ENCODE assay signal across 8 cellular contexts in the genomic region with DNA sequence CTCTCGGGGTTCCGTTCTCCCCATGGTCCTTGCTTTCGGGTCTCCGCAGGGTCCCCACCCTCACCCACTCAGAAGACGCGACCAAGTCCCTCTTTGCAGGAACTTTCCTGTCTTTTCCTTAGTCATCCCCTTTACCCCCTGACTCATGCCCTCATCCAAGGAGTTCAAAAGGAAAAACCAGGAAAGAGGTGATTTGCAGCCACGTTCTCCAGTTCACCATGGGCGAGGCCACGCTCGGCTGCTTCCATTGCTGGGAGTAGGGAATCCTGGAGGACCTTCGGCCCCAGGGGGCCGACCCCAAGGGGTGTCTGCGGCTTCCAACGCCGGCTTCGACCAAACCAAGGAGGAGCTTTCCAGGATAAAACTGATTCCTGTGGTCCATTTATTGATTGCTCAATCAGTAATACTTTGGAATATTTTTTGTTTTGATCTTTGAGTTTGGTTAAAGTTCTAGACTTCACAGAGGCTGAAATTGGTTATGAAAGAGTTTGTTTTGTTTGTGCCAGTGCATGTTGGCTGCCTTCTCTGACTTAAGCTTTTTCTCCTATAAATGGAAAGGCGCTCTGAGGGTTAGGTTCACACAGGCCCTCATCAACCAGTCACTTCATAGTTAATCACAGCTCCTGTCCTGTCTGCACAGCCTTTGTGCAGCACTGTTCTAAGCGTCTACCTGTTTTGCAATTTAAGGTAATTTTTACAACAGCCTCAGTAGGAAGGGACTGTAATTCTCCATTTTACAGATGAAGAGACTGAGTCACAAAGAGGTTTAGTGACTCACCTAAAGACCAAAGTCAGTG. TPM values are rescaled to one million over a fixed set of nuclear protein-coding genes. Genes with fewer than 3 reads are reported as not detected.
A peak's percentile ranks its signal among the peaks of the same experiment; 100 is the strongest.
DNase-seq lines count a peak whose midpoint lies in the region; ATAC-seq, FAIRE-seq and TF ChIP-seq lines count a peak whose summit lies in the region.

No MANE protein-coding gene starts in this region.

- H3K4me1 ChIP-seq in esophagus (ENCODE audit: control insufficient read depth in 2 of 2, insufficient read depth in 2 of 2, low read length in 1 of 2), result peaks cover 5 to 16% of the 10 kb centered on the region in 2 donors

- POLR2A ChIA-PET in GM10248 (lab: Yijun Ruan, JAX), result no interaction called here

- H3K4me3 ChIP-seq in esophagus (ENCODE audit: low read depth in 1 of 2, low read length in 2 of 2), result peak overlapping the region; percentile 57 to 72

- H3K27me3 Mint-ChIP-seq in natural killer cell treated with Interleukin-12 subunit alpha and Interleukin-12 subunit beta and Interleukin-15 and Interleukin-18, amount 100 ng/mL, for 72 hours, result peaks cover 32 to 41% of the 10 kb centered on the region in 2 donors

- H3K9me3 ChIP-seq in esophagus (ENCODE audit: control insufficient read depth in 2 of 2, insufficient read depth in 1 of 2, low read depth in 1 of 2, low read length in 1 of 2), result no peaks in the 10 kb centered on the region

- peak overlapping the region; percentile 76 for H3K4me3 Mint-ChIP-seq in natural killer cell treated with Interleukin-12 subunit alpha and Interleukin-12 subunit beta and Interleukin-15 and Interleukin-18, amount 100 ng/mL, for 72 hours

- 12 to 19% methylated on average over 18 of the region's 18 CpGs for WGBS in esophagus, 2 donors

- peak overlapping the region; percentile 75 to 79 for H3K27ac ChIP-seq in esophagus (ENCODE audit: low read depth in 2 of 2, low read length in 1 of 2)

- CTCF ChIA-PET in GM10248 (lab: Yijun Ruan, JAX), result interaction anchor here (0.8 to 1.4 kb wide), 3 partner anchors 10 to 45 kb away, joined by 4 to 8 read pairs (median 7); no protein-coding TSS in a partner anchor

- peaks cover 11 to 16% of the 10 kb centered on the region in 2 donors for H3K4me1 Mint-ChIP-seq in natural killer cell treated with Interleukin-12 subunit alpha and Interleukin-12 subunit beta and Interleukin-15 and Interleukin-18, amount 100 ng/mL, for 72 hours (ENCODE audit: low read depth in 2 of 2)

- TF ChIP-seq CTCF in GM10248 (IDR thresholded peaks at IDR 0.05; ENCODE audit: control extremely low read depth, extremely low read depth, low read depth, missing control alignments), result no peak

- FAIRE-seq in RCC 7860 (lab: Jason Lieb, UNC), result peak; percentile 90

- H3K9me3 Mint-ChIP-seq in natural killer cell treated with Interleukin-12 subunit alpha and Interleukin-12 subunit beta and Interleukin-15 and Interleukin-18, amount 100 ng/mL, for 72 hours, result no peaks in the 10 kb centered on the region

- H3K27me3 ChIP-seq in esophagus (ENCODE audit: control insufficient read depth in 1 of 2, insufficient read depth in 2 of 2, low read length in 2 of 2), result no peaks in the 10 kb centered on the region

- no peak overlapping the region for H3K27ac Mint-ChIP-seq in natural killer cell treated with Interleukin-12 subunit alpha and Interleukin-12 subunit beta and Interleukin-15 and Interleukin-18, amount 100 ng/mL, for 72 hours

- H3K36me3 ChIP-seq in esophagus (ENCODE audit: control insufficient read depth in 2 of 2, insufficient read depth in 2 of 2, low read length in 1 of 2), result no peaks in the 10 kb centered on the region

- no peak for ATAC-seq in natural killer cell treated with Interleukin-12 subunit alpha and Interleukin-12 subunit beta and Interleukin-15 and Interleukin-18, amount 100 ng/mL, for 72 hours
- ATAC-seq in GM21447 (IDR thresholded peaks at IDR 0.05; ENCODE audit: unreplicated experiment), result no peak

- no peaks in the 10 kb centered on the region for H3K36me3 Mint-ChIP-seq in natural killer cell treated with Interleukin-12 subunit alpha and Interleukin-12 subunit beta and Interleukin-15 and Interleukin-18, amount 100 ng/mL, for 72 hours

- DNase-seq in EH (ENCODE audit: low read depth) (peak; percentile 45), RCC 7860 (ENCODE audit: low spot score) (peak; percentile 79), SHP77 (lab: John Stamatoyannopoulos, UW) (no peak), putamen (ENCODE audit: low spot score) (no peak), GM10248 (ENCODE audit: extremely low spot score) (no peak)
- DNase-seq in natural killer cell treated with Interleukin-12 subunit alpha and Interleukin-12 subunit beta and Interleukin-15 and Interleukin-18, amount 100 ng/mL, for 72 hours (ENCODE audit: low spot score), result no peak

RNA-seq across cellular contexts. Expression of gene ALDH2, which starts 0.8 kb away (rescaled TPM):
- 100 to 1,000 TPM in 1 of 2 donors, 10 to 100 TPM in 1; 83.9 to 148 TPM for polyA plus RNA-seq in esophagus
- total RNA-seq in natural killer cell treated with Interleukin-12 subunit alpha and Interleukin-12 subunit beta and Interleukin-15 and Interleukin-18, amount 100 ng/mL, for 72 hours, result not detected

Comparison
In these comparisons a context has a peak if more than half of its experiments do, and no peak if none do; other contexts are left out.
1. DNase-seq: peak in EH (single experiment) and RCC 7860 (single experiment); none in natural killer cell treated with Interleukin-12 subunit alpha and Interleukin-12 subunit beta and Interleukin-15 and Interleukin-18, amount 100 ng/mL, for 72 hours (single experiment), SHP77 (0 of 2), putamen (single experiment) and GM10248 (single experiment).